12 cellular contexts compared by ENCODE assay signal in genomic region chr4:91502365-91502764, GRCh38.
A peak's percentile ranks its signal among the peaks of the same experiment; 100 is the strongest.
DNase-seq lines count a peak whose midpoint lies in the region; ATAC-seq and TF ChIP-seq lines count a peak whose summit lies in the region.
"Had no signal": no experiment of that assay in that cellular context is flagged by ENCODE, and none has a peak within 500 bp of the region (broad histone marks: within the 10 kb centered on the region; RNA-seq: fewer than 3 reads in every experiment).

No MANE protein-coding gene starts in this region.

- peaks cover 4 to 9% (median 8%) of the 10 kb centered on the region in 3 donors for H3K9me3 Mint-ChIP-seq in T-cell

- CTCF ChIA-PET in OCI-LY7 (lab: Charles Lee; ENCODE audit: unreplicated experiment) (no interaction called here), T-cell (lab: Charles Lee) (no interaction called here)

- H3K9me3 ChIP-seq in OCI-LY7 (ENCODE audit: low read length), result no peaks in the 10 kb centered on the region
- H3K9me3 ChIP-seq: BLaER1, SJSA1 had no signal

- no peak overlapping the region for H2AFZ ChIP-seq in OCI-LY7 (ENCODE audit: low read length)

- H3K79me2 ChIP-seq in OCI-LY7 (ENCODE audit: insufficient read depth, low read depth, low read length), result no peaks in the 10 kb centered on the region

- BruUV-seq in OCI-LY7 (replicated peaks; lab: Mats Ljungman, UMichigan), result no TSS peak

- intact Hi-C loops in OCI-LY7 (cut with micrococcal nuclease; ENCODE audit: unreplicated experiment), result no loop called here

- no peak overlapping the region for H3K4me3 ChIP-seq in OCI-LY7 (ENCODE audit: low read depth, low read length, poor library complexity, severe bottlenecking)
- H3K4me3 ChIP-seq: BLaER1, SJSA1 had no signal

- 0 out of 2 replicates have a peak, but pooled peaks have one; percentile 21 for TF ChIP-seq CTCF in OCI-LY7 (conservative IDR thresholded peaks at IDR 0.05; ENCODE audit: low read length)
- peak; percentile 66 for TF ChIP-seq CTCF in foreskin keratinocyte (conservative IDR thresholded peaks at IDR 0.05)

- POLR2A ChIA-PET in OCI-LY7 (lab: Charles Lee), result no interaction called here
- POLR2A ChIA-PET in T-cell (lab: Charles Lee), result no interaction called here

- no peaks in the 10 kb centered on the region for H3K9me2 ChIP-seq in OCI-LY7 (ENCODE audit: insufficient read depth, low read length)

- H3K36me3 ChIP-seq in OCI-LY7 (ENCODE audit: insufficient read depth, low read length), result no peaks in the 10 kb centered on the region
- H3K36me3 ChIP-seq: BLaER1, SJSA1 had no signal

- ATAC-seq in GM18511 (IDR thresholded peaks at IDR 0.05; ENCODE audit: unreplicated experiment), result peak; percentile 58
- peak; percentile 44 for ATAC-seq in foreskin keratinocyte
- ATAC-seq in T-cell (replicated peaks in 1 of 4), result no peak
- ATAC-seq: stimulated activated memory B cell treated with anti-CD40 and anti-IgM and Interleukin-4, amounts not matched to agents 10 μg/mL and 1 μg/mL and 100 μg/mL, for 72 hours had no signal

- H3K4me3 Mint-ChIP-seq in T-cell, result no peak overlapping the region
- H3K4me3 Mint-ChIP-seq: activated naive CD8-positive, alpha-beta T cell; stimulated activated memory B cell treated with anti-CD40 and anti-IgM and Interleukin-4, amounts not matched to agents 10 μg/mL and 1 μg/mL and 100 μg/mL, for 72 hours had no signal

- no peaks in the 10 kb centered on the region for H3K27me3 ChIP-seq in foreskin keratinocyte
- H3K27me3 ChIP-seq: BLaER1, SJSA1 had no signal

- no peaks in the 10 kb centered on the region for H3K36me3 Mint-ChIP-seq in T-cell
- H3K36me3 Mint-ChIP-seq: activated naive CD8-positive, alpha-beta T cell; stimulated activated memory B cell treated with anti-CD40 and anti-IgM and Interleukin-4, amounts not matched to agents 10 μg/mL and 1 μg/mL and 100 μg/mL, for 72 hours had no signal

- no peaks in the 10 kb centered on the region for H3K4me1 ChIP-seq in OCI-LY7 (ENCODE audit: insufficient read depth, low read length, poor library complexity, severe bottlenecking)
- no peaks in the 10 kb centered on the region for H3K4me1 ChIP-seq in foreskin keratinocyte
- H3K4me1 ChIP-seq: BLaER1, SJSA1 had no signal

- no peak overlapping the region for H3K27ac Mint-ChIP-seq in T-cell
- H3K27ac Mint-ChIP-seq: activated naive CD8-positive, alpha-beta T cell; stimulated activated memory B cell treated with anti-CD40 and anti-IgM and Interleukin-4, amounts not matched to agents 10 μg/mL and 1 μg/mL and 100 μg/mL, for 72 hours had no signal

- peak; percentile 13 for DNase-seq in A172 (ENCODE audit: low spot score)
- no peak for DNase-seq in OCI-LY7 (ENCODE audit: low spot score)
- peak; percentile 12 to 39 for DNase-seq in foreskin keratinocyte
- DNase-seq in effector CD8-positive, alpha-beta T cell (lab: John Stamatoyannopoulos, UW), result no peak
- no peak for DNase-seq in NCI-H187 (lab: John Stamatoyannopoulos, UW)
- no peak for DNase-seq in T-cell
- DNase-seq in NCI-H1417 treated with DMSO at 0.1 percent for 48 hours (lab: John Stamatoyannopoulos, UW), result no peak

- no peaks in the 10 kb centered on the region for H3K4me1 Mint-ChIP-seq in T-cell
- H3K4me1 Mint-ChIP-seq: stimulated activated memory B cell treated with anti-CD40 and anti-IgM and Interleukin-4, amounts not matched to agents 10 μg/mL and 1 μg/mL and 100 μg/mL, for 72 hours had no signal

- H3K27ac ChIP-seq in OCI-LY7 (ENCODE audit: low read depth, low read length, poor library complexity, severe bottlenecking) (no peak overlapping the region), foreskin keratinocyte (no peak overlapping the region)
- H3K27ac ChIP-seq: BLaER1, SJSA1 had no signal

- no peak overlapping the region for H3K4me2 ChIP-seq in OCI-LY7 (ENCODE audit: low read length)
- H3K4me2 ChIP-seq: BLaER1 had no signal

- H3K27me3 Mint-ChIP-seq in T-cell, result no peaks in the 10 kb centered on the region
- H3K27me3 Mint-ChIP-seq: activated naive CD8-positive, alpha-beta T cell; stimulated activated memory B cell treated with anti-CD40 and anti-IgM and Interleukin-4, amounts not matched to agents 10 μg/mL and 1 μg/mL and 100 μg/mL, for 72 hours had no signal

- H4K20me1 ChIP-seq in OCI-LY7 (ENCODE audit: insufficient read depth, low read length), result no peaks in the 10 kb centered on the region
- H4K20me1 ChIP-seq: BLaER1 had no signal

Comparison
In these comparisons a context has a peak if more than half of its experiments do, and no peak if none do; other contexts are left out.
1. DNase-seq: peak in A172 (single experiment) and foreskin keratinocyte (2 of 2); none in OCI-LY7 (single experiment), effector CD8-positive, alpha-beta T cell (single experiment), NCI-H187 (0 of 2), T-cell (0 of 34) and NCI-H1417 treated with DMSO at 0.1 percent for 48 hours (single experiment).
2. ATAC-seq: peak in GM18511 (single experiment) and foreskin keratinocyte (single experiment); none in T-cell (0 of 4).